ENCODE assay signal across 2 cellular contexts in genomic region chr1:61711969-61712368, GRCh38.
TF ChIP-seq lines count a peak whose summit lies in the region.

No MANE protein-coding gene starts in this region.

TF ChIP-seq in GM12878, 131 proteins besides CTCF, POLR2A, EP300 and RAD21:
- TF ChIP-seq POU2F2 (IDR thresholded peaks at IDR 0.05; ENCODE audit: borderline replicate concordance, low read depth, low read length) = no peak
- TF ChIP-seq, protein P1, sequence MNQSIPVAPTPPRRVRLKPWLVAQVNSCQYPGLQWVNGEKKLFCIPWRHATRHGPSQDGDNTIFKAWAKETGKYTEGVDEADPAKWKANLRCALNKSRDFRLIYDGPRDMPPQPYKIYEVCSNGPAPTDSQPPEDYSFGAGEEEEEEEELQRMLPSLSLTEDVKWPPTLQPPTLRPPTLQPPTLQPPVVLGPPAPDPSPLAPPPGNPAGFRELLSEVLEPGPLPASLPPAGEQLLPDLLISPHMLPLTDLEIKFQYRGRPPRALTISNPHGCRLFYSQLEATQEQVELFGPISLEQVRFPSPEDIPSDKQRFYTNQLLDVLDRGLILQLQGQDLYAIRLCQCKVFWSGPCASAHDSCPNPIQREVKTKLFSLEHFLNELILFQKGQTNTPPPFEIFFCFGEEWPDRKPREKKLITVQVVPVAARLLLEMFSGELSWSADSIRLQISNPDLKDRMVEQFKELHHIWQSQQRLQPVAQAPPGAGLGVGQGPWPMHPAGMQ (IDR thresholded peaks at IDR 0.05; ENCODE audit: borderline replicate concordance) = no peak
- TF ChIP-seq, protein P2, sequence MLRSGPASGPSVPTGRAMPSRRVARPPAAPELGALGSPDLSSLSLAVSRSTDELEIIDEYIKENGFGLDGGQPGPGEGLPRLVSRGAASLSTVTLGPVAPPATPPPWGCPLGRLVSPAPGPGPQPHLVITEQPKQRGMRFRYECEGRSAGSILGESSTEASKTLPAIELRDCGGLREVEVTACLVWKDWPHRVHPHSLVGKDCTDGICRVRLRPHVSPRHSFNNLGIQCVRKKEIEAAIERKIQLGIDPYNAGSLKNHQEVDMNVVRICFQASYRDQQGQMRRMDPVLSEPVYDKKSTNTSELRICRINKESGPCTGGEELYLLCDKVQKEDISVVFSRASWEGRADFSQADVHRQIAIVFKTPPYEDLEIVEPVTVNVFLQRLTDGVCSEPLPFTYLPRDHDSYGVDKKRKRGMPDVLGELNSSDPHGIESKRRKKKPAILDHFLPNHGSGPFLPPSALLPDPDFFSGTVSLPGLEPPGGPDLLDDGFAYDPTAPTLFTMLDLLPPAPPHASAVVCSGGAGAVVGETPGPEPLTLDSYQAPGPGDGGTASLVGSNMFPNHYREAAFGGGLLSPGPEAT (IDR thresholded peaks at IDR 0.05; ENCODE audit: low read depth) = no peak
- TF ChIP-seq NFYA (IDR thresholded peaks at IDR 0.05; ENCODE audit: borderline replicate concordance, low read depth, low read length) = no peak
- no peak for TF ChIP-seq ZNF24 (IDR thresholded peaks at IDR 0.05)
- TF ChIP-seq SIX5 (IDR thresholded peaks at IDR 0.05; ENCODE audit: low read depth, low read length, severe bottlenecking) = no peak
- no peak for TF ChIP-seq ZNF274 (IDR thresholded peaks at IDR 0.05; ENCODE audit: insufficient read depth, insufficient read length)
- TF ChIP-seq NR2F1 (conservative IDR thresholded peaks at IDR 0.05) = no peak
- TF ChIP-seq FOS (IDR thresholded peaks at IDR 0.05; ENCODE audit: borderline replicate concordance, extremely low read depth, insufficient read length) = no peak
- no peak for TF ChIP-seq TCF12 (IDR thresholded peaks at IDR 0.05; ENCODE audit: low read depth, low read length)
- no peak for TF ChIP-seq YBX1 (IDR thresholded peaks at IDR 0.05)
- TF ChIP-seq RUNX3 (IDR thresholded peaks at IDR 0.05; ENCODE audit: low read length) = no peak
- TF ChIP-seq, protein P3, sequence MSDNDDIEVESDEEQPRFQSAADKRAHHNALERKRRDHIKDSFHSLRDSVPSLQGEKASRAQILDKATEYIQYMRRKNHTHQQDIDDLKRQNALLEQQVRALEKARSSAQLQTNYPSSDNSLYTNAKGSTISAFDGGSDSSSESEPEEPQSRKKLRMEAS (IDR thresholded peaks at IDR 0.05; ENCODE audit: low read depth, low read length) = no peak
- TF ChIP-seq, protein P4, sequence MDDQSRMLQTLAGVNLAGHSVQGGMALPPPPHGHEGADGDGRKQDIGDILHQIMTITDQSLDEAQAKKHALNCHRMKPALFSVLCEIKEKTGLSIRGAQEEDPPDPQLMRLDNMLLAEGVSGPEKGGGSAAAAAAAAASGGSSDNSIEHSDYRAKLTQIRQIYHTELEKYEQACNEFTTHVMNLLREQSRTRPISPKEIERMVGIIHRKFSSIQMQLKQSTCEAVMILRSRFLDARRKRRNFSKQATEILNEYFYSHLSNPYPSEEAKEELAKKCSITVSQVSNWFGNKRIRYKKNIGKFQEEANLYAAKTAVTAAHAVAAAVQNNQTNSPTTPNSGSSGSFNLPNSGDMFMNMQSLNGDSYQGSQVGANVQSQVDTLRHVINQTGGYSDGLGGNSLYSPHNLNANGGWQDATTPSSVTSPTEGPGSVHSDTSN (IDR thresholded peaks at IDR 0.05; ENCODE audit: insufficient replicate concordance, low read depth, low read length) = no peak

TF ChIP-seq in GM23338, 12 proteins besides CTCF, POLR2A, EP300 and RAD21:
- TF ChIP-seq EZH2 (IDR thresholded peaks at IDR 0.05; ENCODE audit: low read depth, unreplicated experiment) = no peak
- no peak for TF ChIP-seq NANOG (IDR thresholded peaks at IDR 0.05; ENCODE audit: borderline replicate concordance)
